In genomic region chr18:55346387-55346786, GRCh38 we compare ENCODE assay signal across 24 cellular contexts.
DNase-seq lines count a peak whose midpoint lies in the region; ATAC-seq, FAIRE-seq and TF ChIP-seq lines count a peak whose summit lies in the region.
"Had no signal": no experiment of that assay in that cellular context is flagged by ENCODE, and none has a peak within 500 bp of the region (broad histone marks: within the 10 kb centered on the region; RNA-seq: fewer than 3 reads in every experiment).

No MANE protein-coding gene starts in this region.

- POLR2A ChIA-PET in SK-N-SH (lab: Yijun Ruan, JAX): no interaction called here

- H2AFZ ChIP-seq in SK-N-SH (ENCODE audit: low read depth) (no peak overlapping the region), Karpas-422 (ENCODE audit: low read length) (no peak overlapping the region)

- H3K9ac ChIP-seq in SK-N-SH (no peak overlapping the region), Karpas-422 (ENCODE audit: low read length) (no peak overlapping the region)

- no peak for TF ChIP-seq CTCF in SK-N-SH (IDR thresholded peaks at IDR 0.05)
- TF ChIP-seq CTCF in dorsolateral prefrontal cortex (IDR thresholded peaks at IDR 0.05 in 54 of 56, conservative IDR thresholded peaks at IDR 0.05 in 2 of 56; ENCODE audit: low read depth in 1 of 56, partially characterized antibody in 56 of 56): no peak

- H3K79me2 ChIP-seq in SK-N-SH (ENCODE audit: insufficient read depth) (peaks cover 18% of the 10 kb centered on the region; the same call in 1 of the 2 replicates), Karpas-422 (ENCODE audit: low read length) (peaks cover 35% of the 10 kb centered on the region)

- H3K4me3 ChIP-seq in SK-N-SH (ENCODE audit: low read depth in 2 of 2, low read length in 1 of 2) (no peak overlapping the region), Karpas-422 (ENCODE audit: low read length) (no peak overlapping the region), dorsolateral prefrontal cortex (peak overlapping the region in 31 of 59 donors; percentile 1 to 62 (median 48)), small intestine (ENCODE audit: low read depth in 1 of 2, low read length in 2 of 2) (no peak overlapping the region)
- H3K4me3 ChIP-seq: K562 had no signal

- peaks cover 22 to 33% of the 10 kb centered on the region in 2 experiments for H3K4me1 ChIP-seq in SK-N-SH (ENCODE audit: control insufficient read depth in 1 of 2, insufficient read depth in 2 of 2, low read depth in 1 of 2, low read length in 1 of 2)
- peaks cover 78% of the 10 kb centered on the region for H3K4me1 ChIP-seq in Karpas-422 (ENCODE audit: low read length)
- no peaks in the 10 kb centered on the region for H3K4me1 ChIP-seq in small intestine (ENCODE audit: control insufficient read depth in 2 of 2, insufficient read depth in 1 of 2, low read depth in 1 of 2, low read length in 1 of 2)

- DNase-seq in SK-N-SH: no peak
- DNase-seq in Karpas-422: no peak
- DNase-seq in dorsolateral prefrontal cortex: no peak
- DNase-seq in small intestine: no peak
- DNase-seq in NCI-H2029 (lab: John Stamatoyannopoulos, UW): no peak
- no peak for DNase-seq in NOMO-1 (lab: John Stamatoyannopoulos, UW; ENCODE audit: unreplicated experiment in 2 of 2)
- DNase-seq: ACHN; CD4-positive, CD25-positive, alpha-beta regulatory T cell; DMS53; GOT3; MV-4-11; NCI-H1105; NCI-H146; NCI-H1930; NCI-H446 treated with DMSO at 0.1 percent for 48 hours; NCI-H526 treated with DMSO at 0.1 percent for 48 hours; RPMI8226; SHP77; SW 1271 had no signal

- no peak for TF ChIP-seq RAD21 in SK-N-SH (IDR thresholded peaks at IDR 0.05; ENCODE audit: low read length)

- H3K9me2 ChIP-seq in SK-N-SH (no peaks in the 10 kb centered on the region), Karpas-422 (replicated peaks; ENCODE audit: insufficient read depth, low read length) (no peaks in the 10 kb centered on the region)

- TF ChIP-seq EP300 in SK-N-SH (IDR thresholded peaks at IDR 0.05; ENCODE audit: borderline replicate concordance in 1 of 2, low read depth in 1 of 2, low read length in 1 of 2): no peak

- WGBS in SK-N-SH (ENCODE audit: low lambda C conversion rate): 59% methylated on average over 3 of the region's 3 CpGs
- WGBS in small intestine, 3 donors: 55 to 83% (median 68%) methylated on average over 3 of the region's 3 CpGs

- peaks cover 26% of the 10 kb centered on the region for H3F3A ChIP-seq in SK-N-SH (replicated peaks; ENCODE audit: insufficient read depth)

- CTCF ChIA-PET in SK-N-SH (lab: Yijun Ruan, JAX): interaction anchor here (0.7 to 4.3 kb wide), 5 partner anchors 8 to 433 kb away, joined by 3 to 30 read pairs (median 3); no protein-coding TSS in a partner anchor

- ATAC-seq in SK-N-SH treated with all-trans-retinoic acid at 6 μM for 48 hours (no peak), GM18502 (IDR thresholded peaks at IDR 0.05; ENCODE audit: poor library complexity, unreplicated experiment) (no peak)
- ATAC-seq: HCT116, K562 had no signal

- peak overlapping the region in 1 of 2 experiments; percentile 92; a peak in 2 of 4 replicates for H3K27ac ChIP-seq in SK-N-SH (ENCODE audit: low read depth in 2 of 2, low read length in 1 of 2)
- H3K27ac ChIP-seq in Karpas-422 (ENCODE audit: low read length): peak overlapping the region; percentile 44; the same call in 1 of the 2 replicates
- peak overlapping the region; percentile 39 to 100 (median 95) for H3K27ac ChIP-seq in dorsolateral prefrontal cortex
- H3K27ac ChIP-seq in small intestine (ENCODE audit: low read depth in 1 of 2, low read length in 1 of 2): no peak overlapping the region
- H3K27ac ChIP-seq: 22Rv1 had no signal

- H3K9me3 ChIP-seq in SK-N-SH (no peaks in the 10 kb centered on the region), Karpas-422 (ENCODE audit: low read length) (no peaks in the 10 kb centered on the region), small intestine (ENCODE audit: control insufficient read depth, low read depth) (no peaks in the 10 kb centered on the region)

- FAIRE-seq in small intestine (lab: Jason Lieb, UNC): peak; percentile 39
- FAIRE-seq: K562 had no signal

- intact Hi-C loops in dorsolateral prefrontal cortex (cut with DNase I): loop anchor here (2.0 to 5.0 kb wide), 2 partner anchors 58 to 241 kb away; partner anchors contain the start of gene TCF4 (in 1 of the 2)

- peaks cover 18 to 20% of the 10 kb centered on the region in 2 experiments for H3K36me3 ChIP-seq in SK-N-SH (replicated peaks in 1 of 2; ENCODE audit: control insufficient read depth in 1 of 2, insufficient read depth in 2 of 2, low read length in 1 of 2)
- H3K36me3 ChIP-seq in Karpas-422 (ENCODE audit: insufficient read depth, low read length): no peaks in the 10 kb centered on the region
- H3K36me3 ChIP-seq in small intestine (ENCODE audit: control insufficient read depth in 2 of 2, insufficient read depth in 2 of 2, low read length in 2 of 2): no peaks in the 10 kb centered on the region

- H4K20me1 ChIP-seq in SK-N-SH (ENCODE audit: insufficient read depth): no peaks in the 10 kb centered on the region
- no peaks in the 10 kb centered on the region for H4K20me1 ChIP-seq in Karpas-422 (ENCODE audit: insufficient read depth, low read depth, low read length)

- H3K27me3 ChIP-seq in SK-N-SH (ENCODE audit: insufficient read depth) (no peaks in the 10 kb centered on the region), Karpas-422 (ENCODE audit: low read length) (no peaks in the 10 kb centered on the region), dorsolateral prefrontal cortex (no peaks in the 10 kb centered on the region), small intestine (ENCODE audit: control insufficient read depth in 2 of 2, insufficient read depth in 2 of 2, low read length in 2 of 2) (no peaks in the 10 kb centered on the region)

- H3K4me2 ChIP-seq in SK-N-SH: no peak overlapping the region
- H3K4me2 ChIP-seq in Karpas-422 (ENCODE audit: low read depth, low read length, poor library complexity, severe bottlenecking): no peak overlapping the region

TF ChIP-seq in SK-N-SH treated with all-trans-retinoic acid at 6 μM for 48 hours, 23 proteins besides CTCF, POLR2A, EP300 and RAD21:
- TF ChIP-seq ISL1 (CRISPR knock-in tag; IDR thresholded peaks at IDR 0.05): no peak
- TF ChIP-seq, protein P1, sequence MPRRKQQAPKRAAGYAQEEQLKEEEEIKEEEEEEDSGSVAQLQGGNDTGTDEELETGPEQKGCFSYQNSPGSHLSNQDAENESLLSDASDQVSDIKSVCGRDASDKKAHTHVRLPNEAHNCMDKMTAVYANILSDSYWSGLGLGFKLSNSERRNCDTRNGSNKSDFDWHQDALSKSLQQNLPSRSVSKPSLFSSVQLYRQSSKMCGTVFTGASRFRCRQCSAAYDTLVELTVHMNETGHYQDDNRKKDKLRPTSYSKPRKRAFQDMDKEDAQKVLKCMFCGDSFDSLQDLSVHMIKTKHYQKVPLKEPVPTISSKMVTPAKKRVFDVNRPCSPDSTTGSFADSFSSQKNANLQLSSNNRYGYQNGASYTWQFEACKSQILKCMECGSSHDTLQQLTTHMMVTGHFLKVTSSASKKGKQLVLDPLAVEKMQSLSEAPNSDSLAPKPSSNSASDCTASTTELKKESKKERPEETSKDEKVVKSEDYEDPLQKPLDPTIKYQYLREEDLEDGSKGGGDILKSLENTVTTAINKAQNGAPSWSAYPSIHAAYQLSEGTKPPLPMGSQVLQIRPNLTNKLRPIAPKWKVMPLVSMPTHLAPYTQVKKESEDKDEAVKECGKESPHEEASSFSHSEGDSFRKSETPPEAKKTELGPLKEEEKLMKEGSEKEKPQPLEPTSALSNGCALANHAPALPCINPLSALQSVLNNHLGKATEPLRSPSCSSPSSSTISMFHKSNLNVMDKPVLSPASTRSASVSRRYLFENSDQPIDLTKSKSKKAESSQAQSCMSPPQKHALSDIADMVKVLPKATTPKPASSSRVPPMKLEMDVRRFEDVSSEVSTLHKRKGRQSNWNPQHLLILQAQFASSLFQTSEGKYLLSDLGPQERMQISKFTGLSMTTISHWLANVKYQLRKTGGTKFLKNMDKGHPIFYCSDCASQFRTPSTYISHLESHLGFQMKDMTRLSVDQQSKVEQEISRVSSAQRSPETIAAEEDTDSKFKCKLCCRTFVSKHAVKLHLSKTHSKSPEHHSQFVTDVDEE (CRISPR knock-in tag; IDR thresholded peaks at IDR 0.05): peak; percentile 53; the same call in 1 of the 2 replicates

TF ChIP-seq in SK-N-SH, 30 proteins besides CTCF, POLR2A, EP300 and RAD21 (continues in another document):
- TF ChIP-seq, protein P2, sequence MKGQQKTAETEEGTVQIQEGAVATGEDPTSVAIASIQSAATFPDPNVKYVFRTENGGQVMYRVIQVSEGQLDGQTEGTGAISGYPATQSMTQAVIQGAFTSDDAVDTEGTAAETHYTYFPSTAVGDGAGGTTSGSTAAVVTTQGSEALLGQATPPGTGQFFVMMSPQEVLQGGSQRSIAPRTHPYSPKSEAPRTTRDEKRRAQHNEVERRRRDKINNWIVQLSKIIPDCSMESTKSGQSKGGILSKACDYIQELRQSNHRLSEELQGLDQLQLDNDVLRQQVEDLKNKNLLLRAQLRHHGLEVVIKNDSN (IDR thresholded peaks at IDR 0.05; ENCODE audit: borderline replicate concordance, low read depth): no peak
- TF ChIP-seq MAX (IDR thresholded peaks at IDR 0.05; ENCODE audit: low read depth) (no peak), USF2 (IDR thresholded peaks at IDR 0.05; ENCODE audit: borderline replicate concordance, low read depth, low read length) (no peak), EZH2phosphoT487 (IDR thresholded peaks at IDR 0.05; ENCODE audit: borderline replicate concordance, low read depth) (no peak), RXRA (IDR thresholded peaks at IDR 0.05; ENCODE audit: borderline replicate concordance, low read depth) (no peak)
- TF ChIP-seq, protein P3, sequence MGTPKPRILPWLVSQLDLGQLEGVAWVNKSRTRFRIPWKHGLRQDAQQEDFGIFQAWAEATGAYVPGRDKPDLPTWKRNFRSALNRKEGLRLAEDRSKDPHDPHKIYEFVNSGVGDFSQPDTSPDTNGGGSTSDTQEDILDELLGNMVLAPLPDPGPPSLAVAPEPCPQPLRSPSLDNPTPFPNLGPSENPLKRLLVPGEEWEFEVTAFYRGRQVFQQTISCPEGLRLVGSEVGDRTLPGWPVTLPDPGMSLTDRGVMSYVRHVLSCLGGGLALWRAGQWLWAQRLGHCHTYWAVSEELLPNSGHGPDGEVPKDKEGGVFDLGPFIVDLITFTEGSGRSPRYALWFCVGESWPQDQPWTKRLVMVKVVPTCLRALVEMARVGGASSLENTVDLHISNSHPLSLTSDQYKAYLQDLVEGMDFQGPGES (IDR thresholded peaks at IDR 0.05; ENCODE audit: low read depth, low read length): no peak

Comparison
In these comparisons a context has a peak if more than half of its experiments do, and no peak if none do; other contexts are left out.
1. H3K27ac ChIP-seq: peak in Karpas-422 (single experiment) and dorsolateral prefrontal cortex (59 of 59); none in small intestine (0 of 2).
2. H3K4me3 ChIP-seq: peak in dorsolateral prefrontal cortex (31 of 59); none in SK-N-SH (0 of 2), Karpas-422 (single experiment) and small intestine (0 of 2).